8 cellular contexts compared by ENCODE assay signal in genomic region chr3:24013843-24014242, GRCh38.
"Had no signal": no experiment of that assay in that cellular context is flagged by ENCODE, and none has a peak within 500 bp of the region (broad histone marks: within the 10 kb centered on the region; RNA-seq: fewer than 3 reads in every experiment).

No MANE protein-coding gene starts in this region.

- H3K4me1 ChIP-seq: HAP-1 had no signal

- H3K9me3 ChIP-seq: HAP-1 had no signal

- DNase-seq: GM23248, GOT3, H7, HFFc6, KBM-7 had no signal

- H3K27ac ChIP-seq: GM23248, KMS-11 had no signal

- H2AFZ ChIP-seq: GM23248 had no signal

- H3K4me2 ChIP-seq: KMS-11 had no signal

- H3K36me3 ChIP-seq: HAP-1 had no signal

- H3K9ac ChIP-seq: GM23248, KMS-11 had no signal

- ATAC-seq: HCT116 had no signal

- H3K4me3 ChIP-seq: GM23248, HAP-1 had no signal
